Comparison of ENCODE assay signal across 15 cellular contexts in the genomic region with DNA sequence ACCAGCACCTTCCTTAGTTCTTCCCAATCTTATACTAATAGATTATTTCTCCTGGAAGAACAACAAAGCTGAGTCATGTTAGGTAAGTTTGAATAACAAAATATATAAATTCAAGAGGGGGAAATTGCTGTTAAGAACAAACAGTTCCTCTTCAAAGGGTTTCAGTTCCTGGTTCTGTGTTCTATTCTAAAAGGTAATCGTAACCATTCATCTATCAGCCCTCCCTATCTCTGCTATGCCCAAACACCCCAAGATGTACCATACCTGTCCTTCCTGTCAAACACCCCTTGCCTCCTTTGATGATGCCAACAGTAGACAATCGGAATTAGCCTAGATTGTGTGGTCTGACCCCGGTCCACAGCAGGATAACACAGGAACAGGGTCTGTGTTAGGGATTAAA. TPM values are rescaled to one million over a fixed set of nuclear protein-coding genes. Genes with fewer than 3 reads are reported as not detected.
DNase-seq lines count a peak whose midpoint lies in the region; ATAC-seq and TF ChIP-seq lines count a peak whose summit lies in the region.
"Had no signal": no experiment of that assay in that cellular context is flagged by ENCODE, and none has a peak within 500 bp of the region (broad histone marks: within the 10 kb centered on the region; RNA-seq: fewer than 3 reads in every experiment).

No MANE protein-coding gene starts in this region.

- no peaks in the 10 kb centered on the region for H3K9me2 ChIP-seq in Karpas-422 (replicated peaks; ENCODE audit: insufficient read depth, low read length)

- no peaks in the 10 kb centered on the region for H3K36me3 Mint-ChIP-seq in neural progenitor cell

- H3K36me3 ChIP-seq in Karpas-422 (ENCODE audit: insufficient read depth, low read length) (no peaks in the 10 kb centered on the region), neural progenitor cell (no peaks in the 10 kb centered on the region)
- H3K36me3 ChIP-seq: left lung had no signal

- H2AFZ ChIP-seq in Karpas-422 (ENCODE audit: low read length) (no peak overlapping the region), neural progenitor cell (replicated peaks) (no peak overlapping the region)
- H2AFZ ChIP-seq: GM23248 had no signal

- H3K27ac ChIP-seq in Karpas-422 (ENCODE audit: low read length) (no peak overlapping the region), neural progenitor cell (no peak overlapping the region)
- H3K27ac ChIP-seq: body of pancreas, GM23248, left lung had no signal

- TF ChIP-seq CTCF in neural progenitor cell (IDR thresholded peaks at IDR 0.05) (no peak), GM13976 (IDR thresholded peaks at IDR 0.05; ENCODE audit: borderline replicate concordance, control extremely low read depth, extremely low read depth, insufficient read depth, missing control alignments) (no peak)

- ATAC-seq in GM18868 (IDR thresholded peaks at IDR 0.05; ENCODE audit: unreplicated experiment) = peak; percentile 78
- peak; percentile 48 for ATAC-seq in HG02678 (IDR thresholded peaks at IDR 0.05; ENCODE audit: unreplicated experiment)
- ATAC-seq in GM19452 (IDR thresholded peaks at IDR 0.05; ENCODE audit: unreplicated experiment) = no peak
- ATAC-seq: body of pancreas, left lung had no signal

- no peaks in the 10 kb centered on the region for H3K9me3 ChIP-seq in Karpas-422 (ENCODE audit: low read length)
- H3K9me3 ChIP-seq in neural progenitor cell (ENCODE audit: low read depth) = no peaks in the 10 kb centered on the region
- H3K9me3 ChIP-seq: body of pancreas, left lung had no signal

- H3K4me1 ChIP-seq in Karpas-422 (ENCODE audit: low read length) = peaks cover 16% of the 10 kb centered on the region
- peaks cover 10% of the 10 kb centered on the region for H3K4me1 ChIP-seq in neural progenitor cell
- H3K4me1 ChIP-seq: left lung had no signal

- peaks cover 6% of the 10 kb centered on the region for H3K4me1 Mint-ChIP-seq in neural progenitor cell

- H3K4me2 ChIP-seq in Karpas-422 (ENCODE audit: low read depth, low read length, poor library complexity, severe bottlenecking) = peak overlapping the region; percentile 19
- no peak overlapping the region for H3K4me2 ChIP-seq in neural progenitor cell

- H4K20me1 ChIP-seq in Karpas-422 (ENCODE audit: insufficient read depth, low read depth, low read length) (no peaks in the 10 kb centered on the region), neural progenitor cell (ENCODE audit: low read depth) (no peaks in the 10 kb centered on the region)

- no peak overlapping the region for H3K27ac Mint-ChIP-seq in neural progenitor cell
- H3K27ac Mint-ChIP-seq: activated B cell treated with CpG ODN at 0.5 μM for 24 hours; activated naive CD4-positive, alpha-beta T cell treated with anti-CD3 and anti-CD28 coated beads for 36 hours; B cell had no signal

- H3F3A ChIP-seq in neural progenitor cell (ENCODE audit: low read depth) = peaks cover under 1% of the 10 kb centered on the region

- H3K4me3 ChIP-seq in Karpas-422 (ENCODE audit: low read length) (no peak overlapping the region), neural progenitor cell (no peak overlapping the region)
- H3K4me3 ChIP-seq: body of pancreas, GM23248, left lung had no signal

- no peaks in the 10 kb centered on the region for H3K9me3 Mint-ChIP-seq in neural progenitor cell
- H3K9me3 Mint-ChIP-seq: activated naive CD4-positive, alpha-beta T cell treated with anti-CD3 and anti-CD28 coated beads for 36 hours had no signal

- DNase-seq in Karpas-422 (peak; percentile 58), neural progenitor cell (ENCODE audit: low spot score) (peak; percentile 47), GM13976 (ENCODE audit: low spot score) (no peak), NCI-H345 treated with DMSO at 0.1 percent for 48 hours (lab: John Stamatoyannopoulos, UW; ENCODE audit: unreplicated experiment) (no peak), NCI-H526 (lab: John Stamatoyannopoulos, UW) (no peak)
- DNase-seq: activated B cell treated with CpG ODN at 0.5 μM for 24 hours; activated naive CD4-positive, alpha-beta T cell treated with anti-CD3 and anti-CD28 coated beads for 36 hours; body of pancreas; GM23248; left lung; NK-92 treated with Interleukin-12 subunit alpha and Interleukin-12 subunit beta, amount 100 ng/mL, for 24 hours had no signal

- H3K27me3 ChIP-seq in Karpas-422 (ENCODE audit: low read length) (no peaks in the 10 kb centered on the region), neural progenitor cell (peaks cover 43% of the 10 kb centered on the region)
- H3K27me3 ChIP-seq: body of pancreas had no signal

- H3K9ac ChIP-seq in Karpas-422 (ENCODE audit: low read length) (no peak overlapping the region), neural progenitor cell (no peak overlapping the region)
- H3K9ac ChIP-seq: GM23248 had no signal

- peaks cover 13% of the 10 kb centered on the region for H3K27me3 Mint-ChIP-seq in neural progenitor cell (ENCODE audit: insufficient read depth, low read depth)

- H3K79me2 ChIP-seq in Karpas-422 (ENCODE audit: low read length) (no peaks in the 10 kb centered on the region), neural progenitor cell (ENCODE audit: low read depth) (no peaks in the 10 kb centered on the region)

- in situ Hi-C loops in GM13976 (cut with MboI; ENCODE audit: low sequenced_read_pairs, unreplicated experiment) = no loop called here

- H3K4me3 Mint-ChIP-seq in neural progenitor cell = no peak overlapping the region
- H3K4me3 Mint-ChIP-seq: activated B cell treated with CpG ODN at 0.5 μM for 24 hours; activated naive CD4-positive, alpha-beta T cell treated with anti-CD3 and anti-CD28 coated beads for 36 hours; B cell had no signal

RNA-seq across cellular contexts. Expression of a gene that starts 4.2 kb away (rescaled TPM):
- total RNA-seq in Karpas-422 (2014; rRNA removed; shearing (Covaris generic); ENCODE audit: low replicate concordance) = 0.29 and 0.30 TPM in 2 replicates
- total RNA-seq in neural progenitor cell (ENCODE audit: low replicate concordance) = 5.5 and 7.0 TPM in 2 replicates
- total RNA-seq: activated B cell treated with CpG ODN at 0.5 μM for 24 hours; activated naive CD4-positive, alpha-beta T cell treated with anti-CD3 and anti-CD28 coated beads for 36 hours; B cell had no signal

Comparison
In these comparisons a context has a peak if more than half of its experiments do, and no peak if none do; other contexts are left out.
1. DNase-seq: peak in Karpas-422 (single experiment) and neural progenitor cell (single experiment); none in GM13976 (single experiment), NCI-H345 treated with DMSO at 0.1 percent for 48 hours (single experiment) and NCI-H526 (0 of 2).